Comparison of ENCODE assay signal across 11 cellular contexts in the genomic region with DNA sequence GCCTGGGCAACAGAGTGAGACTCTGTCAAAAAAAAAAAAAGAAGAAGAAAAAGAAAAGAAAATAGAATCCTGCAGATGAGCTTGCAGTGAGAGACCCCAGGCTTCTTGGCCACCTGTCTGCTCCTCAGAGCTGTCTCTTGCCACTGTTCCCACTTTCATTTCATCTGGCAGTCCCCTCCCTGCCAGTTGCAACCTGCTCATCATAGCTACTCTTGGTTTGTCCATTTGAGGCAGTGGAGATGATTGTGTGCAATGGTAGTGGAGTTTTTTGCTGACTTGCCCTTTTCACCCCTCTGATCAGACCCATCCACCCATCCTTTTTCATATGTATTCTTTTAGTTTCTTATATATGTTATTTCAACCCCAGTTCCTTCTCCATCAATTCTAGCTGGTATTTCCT. TPM values are rescaled to one million over a fixed set of nuclear protein-coding genes. Genes with fewer than 3 reads are reported as not detected.
DNase-seq lines count a peak whose midpoint lies in the region; ATAC-seq and TF ChIP-seq lines count a peak whose summit lies in the region.
"Had no signal": no experiment of that assay in that cellular context is flagged by ENCODE, and none has a peak within 500 bp of the region (broad histone marks: within the 10 kb centered on the region; RNA-seq: fewer than 3 reads in every experiment).

No MANE protein-coding gene starts in this region.

- peak overlapping the region; percentile 30; the same call in 1 of the 2 replicates for H3K9ac ChIP-seq in OCI-LY3 (ENCODE audit: low read length)
- H3K9ac ChIP-seq in H9 (ENCODE audit: extremely low read depth, insufficient read length, low read length), result no peak overlapping the region

- no peak overlapping the region for H3K27ac Mint-ChIP-seq in H9

- no peak overlapping the region for H3K4me3 Mint-ChIP-seq in H9

- no peak overlapping the region for H2BK120ac ChIP-seq in H9 (ENCODE audit: low read depth, low read length, poor library complexity, severe bottlenecking)

- H3K36me3 ChIP-seq in OCI-LY3 (replicated peaks; ENCODE audit: low read depth, low read length), result peaks cover 32% of the 10 kb centered on the region
- no peaks in the 10 kb centered on the region for H3K36me3 ChIP-seq in heart right ventricle

- DNase-seq in GM13976 (ENCODE audit: low spot score), result peak; percentile 62
- no peak for DNase-seq in H9
- no peak for DNase-seq in DMS114 treated with DMSO at 0.1 percent for 48 hours (lab: John Stamatoyannopoulos, UW; ENCODE audit: unreplicated experiment)
- DNase-seq in heart right ventricle, result no peak
- DNase-seq in NCI-H2081 (lab: John Stamatoyannopoulos, UW), result no peak
- DNase-seq: NCI-H1048; NK-92 treated with Interleukin-12 subunit alpha and Interleukin-12 subunit beta, amount 100 ng/mL, for 24 hours; T-helper 2 cell had no signal

- H2AFZ ChIP-seq in OCI-LY3 (ENCODE audit: low read depth, low read length), result no peak overlapping the region
- no peak overlapping the region for H2AFZ ChIP-seq in H9 (ENCODE audit: low read length)

- H4K91ac ChIP-seq in H9 (ENCODE audit: insufficient read length, low read depth, low read length), result no peak overlapping the region

- no peak overlapping the region for H2AK5ac ChIP-seq in H9 (ENCODE audit: insufficient read length, low read length)

- H4K20me1 ChIP-seq in OCI-LY3 (ENCODE audit: insufficient read depth, low read length), result peaks cover 31% of the 10 kb centered on the region
- H4K20me1 ChIP-seq in H9 (ENCODE audit: control insufficient read depth, insufficient read depth, insufficient read length), result no peaks in the 10 kb centered on the region

- H3K4me3 ChIP-seq in OCI-LY3 (ENCODE audit: low read length) (peak overlapping the region; percentile 47), heart right ventricle (no peak overlapping the region)

- H3K79me2 ChIP-seq in OCI-LY3 (ENCODE audit: low read length), result peaks cover 100% of the 10 kb centered on the region
- H3K79me2 ChIP-seq in H9 (ENCODE audit: insufficient read depth, low read length), result no peaks in the 10 kb centered on the region

- peaks cover 0 to 4% of the 10 kb centered on the region in 2 experiments; a peak in 2 of 5 replicates for H3K9me3 Mint-ChIP-seq in H9

- H3K27me3 Mint-ChIP-seq in H9 (ENCODE audit: low read depth), result peaks cover 2% of the 10 kb centered on the region

- TF ChIP-seq CTCF in GM13976 (IDR thresholded peaks at IDR 0.05; ENCODE audit: borderline replicate concordance, control extremely low read depth, extremely low read depth, insufficient read depth, missing control alignments), result no peak
- TF ChIP-seq CTCF in OCI-LY3 (IDR thresholded peaks at IDR 0.05; ENCODE audit: low read depth, low read length), result no peak
- TF ChIP-seq CTCF in H9 (conservative IDR thresholded peaks at IDR 0.05), result no peak
- TF ChIP-seq CTCF in heart right ventricle (IDR thresholded peaks at IDR 0.05), result no peak

- no peak overlapping the region for H2BK15ac ChIP-seq in H9 (ENCODE audit: low read depth, low read length)

- no peaks in the 10 kb centered on the region for H3K79me1 ChIP-seq in H9 (ENCODE audit: insufficient read depth, low read depth, low read length, poor library complexity, severe bottlenecking)

- H3K4me1 Mint-ChIP-seq in H9, result peaks cover 35 to 36% of the 10 kb centered on the region in 2 experiments

- intact Hi-C loops in heart right ventricle (cut with DNase I), result no loop called here

- no peak overlapping the region for H3K4ac ChIP-seq in H9 (ENCODE audit: low read depth, low read length)

- no peak overlapping the region for H4K8ac ChIP-seq in H9 (replicated peaks; ENCODE audit: insufficient read length, low read depth, low read length)

- no peak overlapping the region for H2BK20ac ChIP-seq in H9 (ENCODE audit: low read depth, low read length, poor library complexity, severe bottlenecking)

- H3K23ac ChIP-seq in H9 (ENCODE audit: insufficient read length, low read depth, low read length), result no peak overlapping the region

- ATAC-seq in GM19467 (IDR thresholded peaks at IDR 0.05; ENCODE audit: unreplicated experiment) (peak; percentile 46), HG02973 (IDR thresholded peaks at IDR 0.05; ENCODE audit: unreplicated experiment) (peak; percentile 59), heart right ventricle (no peak)

- H4K5ac ChIP-seq in H9 (ENCODE audit: insufficient read length, low read depth, low read length), result no peak overlapping the region

- no peak overlapping the region for H3T11ph ChIP-seq in H9 (ENCODE audit: low read length)

- H3K4me2 ChIP-seq in OCI-LY3 (ENCODE audit: low read length) (peak overlapping the region; percentile 89), H9 (ENCODE audit: insufficient read depth, insufficient read length, low read length) (no peak overlapping the region)

- no peaks in the 10 kb centered on the region for H3K27me3 ChIP-seq in OCI-LY3 (ENCODE audit: low read depth, low read length)
- H3K27me3 ChIP-seq in H9 (ENCODE audit: insufficient read depth, low read length), result no peaks in the 10 kb centered on the region
- H3K27me3 ChIP-seq in heart right ventricle, result no peaks in the 10 kb centered on the region

- H3K9me3 ChIP-seq in OCI-LY3 (ENCODE audit: insufficient read depth, low read length), result no peaks in the 10 kb centered on the region
- no peaks in the 10 kb centered on the region for H3K9me3 ChIP-seq in H9 (ENCODE audit: control insufficient read depth, low read depth, low read length)
- peaks cover 0 to 7% (median 0%) of the 10 kb centered on the region in 11 donors for H3K9me3 ChIP-seq in heart right ventricle

- H3K23me2 ChIP-seq in H9 (ENCODE audit: insufficient read length, low read depth, low read length, poor library complexity, severe bottlenecking), result no peaks in the 10 kb centered on the region

- H2BK12ac ChIP-seq in H9 (ENCODE audit: insufficient read length, low read depth, low read length), result no peak overlapping the region

- in situ Hi-C loops in GM13976 (cut with MboI; ENCODE audit: low sequenced_read_pairs, unreplicated experiment), result no loop called here

- H2BK5ac ChIP-seq in H9 (ENCODE audit: insufficient read length, low read length), result no peak overlapping the region

- peaks cover 0 to 1% (median 0%) of the 10 kb centered on the region in 3 experiments; a peak in 2 of 7 replicates for H3K36me3 Mint-ChIP-seq in H9 (ENCODE audit: insufficient read depth in 1 of 3, low read depth in 3 of 3)

- H3K27ac ChIP-seq in OCI-LY3 (ENCODE audit: low read length) (peak overlapping the region; percentile 58), H9 (ENCODE audit: insufficient read length, low read depth, low read length) (no peak overlapping the region), heart right ventricle (peak overlapping the region in 1 of 10 donors; percentile 24)

- H3K18ac ChIP-seq in H9 (ENCODE audit: insufficient read length, low read depth, low read length), result no peak overlapping the region

- no peak overlapping the region for H3K14ac ChIP-seq in H9 (ENCODE audit: insufficient read depth, low read length)

- H3K56ac ChIP-seq in H9 (ENCODE audit: insufficient read length, low read depth, low read length), result no peak overlapping the region

- H3K4me1 ChIP-seq in OCI-LY3 (ENCODE audit: low read length), result peaks cover 93% of the 10 kb centered on the region
- H3K4me1 ChIP-seq in H9 (ENCODE audit: insufficient read depth, low read length), result peaks cover 5% of the 10 kb centered on the region; the same call in 1 of the 2 replicates
- peaks cover 6 to 73% (median 55%) of the 10 kb centered on the region in 9 donors for H3K4me1 ChIP-seq in heart right ventricle

RNA-seq across cellular contexts. Expression of a gene that starts 28.7 kb away (rescaled TPM):
- total RNA-seq in H9 (2021) (6.9 and 7.1 TPM in 2 replicates), heart right ventricle (10 to 100 TPM in 6 of 10 donors, 1 to 10 TPM in 4; 1.9 to 33.0 (median 19.8) TPM)
- 1 to 10 TPM in 1 of 2 donors, under 1 TPM in 1; 0.46 to 1.2 TPM for polyA plus RNA-seq in heart right ventricle

Comparison
In these comparisons a context has a peak if more than half of its experiments do, and no peak if none do; other contexts are left out.
1. ATAC-seq: peak in GM19467 (single experiment) and HG02973 (single experiment); none in heart right ventricle (0 of 8).